21 cellular contexts compared by ENCODE assay signal in genomic region chr2:205496370-205496769, GRCh38.
"Had no signal": no experiment of that assay in that cellular context is flagged by ENCODE, and none has a peak within 500 bp of the region (broad histone marks: within the 10 kb centered on the region; RNA-seq: fewer than 3 reads in every experiment).

No MANE protein-coding gene starts in this region.

- H3K27ac Mint-ChIP-seq: activated CD4-positive, alpha-beta T cell treated with anti-CD3 and anti-CD28 coated beads for 36 hours; activated CD8-positive, alpha-beta T cell treated with anti-CD3 and anti-CD28 coated beads, Interleukin-2, amount 10 ng/mL, durations not matched to agents 7 days and 5 days; activated T-helper 1 cell treated with anti-CD3 and anti-CD28 coated beads, Interleukin-12 subunit alpha, Interleukin-12 subunit beta, Interleukin-2, Interleukin-4 antibody, amounts not matched to agents 30 ng/mL and 10 ng/mL and 1 ng/mL, durations not matched to agents 14 hours and 24 hours and 36 hours; natural killer cell treated with Interleukin-12 subunit alpha and Interleukin-12 subunit beta and Interleukin-15 and Interleukin-18, amount 100 ng/mL, for 72 hours; stimulated activated naive CD8-positive, alpha-beta T cell treated with anti-CD3 and anti-CD28 coated beads, Interleukin-15, Interleukin-2, amounts not matched to agents 100 ng/mL and 50 ng/mL, for 24 hours had no signal

- DNase-seq: activated CD4-positive, alpha-beta T cell treated with anti-CD3 and anti-CD28 coated beads for 36 hours; activated CD8-positive, alpha-beta T cell treated with anti-CD3 and anti-CD28 coated beads, Interleukin-2, amount 10 ng/mL, durations not matched to agents 7 days and 5 days; activated naive CD4-positive, alpha-beta T cell; central memory CD4-positive, alpha-beta T cell; cortex of kidney; effector memory CD4-positive, alpha-beta T cell; hippocampal formation; kidney glomerular epithelial cell; lower lobe of right lung; nucleus accumbens; right lobe of liver; stimulated activated CD4-positive, alpha-beta T cell treated with anti-CD3 and anti-CD28 coated beads, Interleukin-2, amount 100 ng/mL, for 48 hours; stimulated activated CD8-positive, alpha-beta memory T cell treated with anti-CD3 and anti-CD28 coated beads, Interleukin-4, amount 100 ng/mL, for 48 hours; T-helper 1 cell; WERI-Rb-1 had no signal

- H3K36me3 Mint-ChIP-seq: natural killer cell treated with Interleukin-12 subunit alpha and Interleukin-12 subunit beta and Interleukin-15 and Interleukin-18, amount 100 ng/mL, for 72 hours had no signal

- H3K36me3 ChIP-seq: prostate gland, right lobe of liver, WERI-Rb-1 had no signal

- H3K27me3 ChIP-seq: ascending aorta, right lobe of liver had no signal

- H3K4me1 ChIP-seq: ascending aorta, lower lobe of right lung, prostate gland, right lobe of liver had no signal

- H3K27ac ChIP-seq: ascending aorta, epithelial cell of prostate, lower lobe of right lung, prostate gland, right lobe of liver, WERI-Rb-1 had no signal

- H3K9me3 ChIP-seq: ascending aorta, lower lobe of right lung, prostate gland, right lobe of liver had no signal

- H3K9me3 Mint-ChIP-seq: activated T-helper 1 cell treated with anti-CD3 and anti-CD28 coated beads, Interleukin-12 subunit alpha, Interleukin-12 subunit beta, Interleukin-2, Interleukin-4 antibody, amounts not matched to agents 30 ng/mL and 10 ng/mL and 1 ng/mL, durations not matched to agents 14 hours and 24 hours and 36 hours; natural killer cell treated with Interleukin-12 subunit alpha and Interleukin-12 subunit beta and Interleukin-15 and Interleukin-18, amount 100 ng/mL, for 72 hours; stimulated activated naive CD8-positive, alpha-beta T cell treated with anti-CD3 and anti-CD28 coated beads, Interleukin-15, Interleukin-2, amounts not matched to agents 100 ng/mL and 50 ng/mL, for 24 hours had no signal

- H3K4me1 Mint-ChIP-seq: activated CD4-positive, alpha-beta T cell treated with anti-CD3 and anti-CD28 coated beads for 36 hours had no signal

- H3K27me3 Mint-ChIP-seq: activated CD4-positive, alpha-beta T cell treated with anti-CD3 and anti-CD28 coated beads for 36 hours; natural killer cell treated with Interleukin-12 subunit alpha and Interleukin-12 subunit beta and Interleukin-15 and Interleukin-18, amount 100 ng/mL, for 72 hours; stimulated activated naive CD8-positive, alpha-beta T cell treated with anti-CD3 and anti-CD28 coated beads, Interleukin-15, Interleukin-2, amounts not matched to agents 100 ng/mL and 50 ng/mL, for 24 hours had no signal

- H3K4me3 Mint-ChIP-seq: activated CD4-positive, alpha-beta T cell treated with anti-CD3 and anti-CD28 coated beads for 36 hours; activated CD8-positive, alpha-beta T cell treated with anti-CD3 and anti-CD28 coated beads, Interleukin-2, amount 10 ng/mL, durations not matched to agents 7 days and 5 days; activated T-helper 1 cell treated with anti-CD3 and anti-CD28 coated beads, Interleukin-12 subunit alpha, Interleukin-12 subunit beta, Interleukin-2, Interleukin-4 antibody, amounts not matched to agents 30 ng/mL and 10 ng/mL and 1 ng/mL, durations not matched to agents 14 hours and 24 hours and 36 hours; natural killer cell treated with Interleukin-12 subunit alpha and Interleukin-12 subunit beta and Interleukin-15 and Interleukin-18, amount 100 ng/mL, for 72 hours; stimulated activated naive CD8-positive, alpha-beta T cell treated with anti-CD3 and anti-CD28 coated beads, Interleukin-15, Interleukin-2, amounts not matched to agents 100 ng/mL and 50 ng/mL, for 24 hours had no signal

- H3K4me3 ChIP-seq: ascending aorta, lower lobe of right lung, prostate gland, right lobe of liver had no signal
